1 cellular context compared by ENCODE assay signal in genomic region chr12:123660328-123660727, GRCh38.
TF ChIP-seq lines count a peak whose summit lies in the region.

No MANE protein-coding gene starts in this region.

TF ChIP-seq in HepG2, 621 proteins besides CTCF, POLR2A, EP300 and RAD21:
- TF ChIP-seq SNAPC5 (CRISPR knock-in tag; IDR thresholded peaks at IDR 0.05; ENCODE audit: borderline replicate concordance) = no peak
- TF ChIP-seq MTF2 (CRISPR knock-in tag; IDR thresholded peaks at IDR 0.05; ENCODE audit: borderline replicate concordance) = no peak
